Comparison of ENCODE assay signal across 8 cellular contexts in genomic region chr12:26195250-26195640, GRCh38. TPM values are rescaled to one million over a fixed set of nuclear protein-coding genes. Genes with fewer than 3 reads are reported as not detected.
DNase-seq lines count a peak whose midpoint lies in the region; ATAC-seq, FAIRE-seq and TF ChIP-seq lines count a peak whose summit lies in the region.

Gene SSPN, plus strand, starts transcription at chr12:26195573. Its CDS starts 100 bp downstream, at chr12:26195673.

- H3K9me3 Mint-ChIP-seq in activated T-cell treated with anti-CD3 and anti-CD28 coated beads, Interleukin-2, amount 50 U/mL, for 4 hours: no peaks in the 10 kb centered on the region

- H3K27me3 ChIP-seq in HUES48 (ENCODE audit: control insufficient read depth, insufficient read depth, low read length): peaks cover 51% of the 10 kb centered on the region
- H3K27me3 ChIP-seq in adrenal gland: no peaks in the 10 kb centered on the region
- H3K27me3 ChIP-seq in right cardiac atrium (ENCODE audit: control insufficient read depth, insufficient read depth): no peaks in the 10 kb centered on the region
- H3K27me3 ChIP-seq in pancreas: no peaks in the 10 kb centered on the region

- H3K4me3 ChIP-seq in HUES48 (ENCODE audit: low read depth, low read length) (peak within 1 kb of the TSS; percentile 63), adrenal gland (peak within 1 kb of the TSS; percentile 10 to 77 (median 46)), right cardiac atrium (ENCODE audit: low read length) (peak within 1 kb of the TSS; percentile 63), pancreas (peak within 1 kb of the TSS; percentile 38 to 73 (median 56))

- H3K9me3 ChIP-seq in HUES48 (ENCODE audit: control insufficient read depth, insufficient read depth, low read length): no peaks in the 10 kb centered on the region
- H3K9me3 ChIP-seq in adrenal gland (replicated peaks in 1 of 3): no peaks in the 10 kb centered on the region
- no peaks in the 10 kb centered on the region for H3K9me3 ChIP-seq in right cardiac atrium (ENCODE audit: control insufficient read depth, low read length)
- H3K9me3 ChIP-seq in pancreas: no peaks in the 10 kb centered on the region

- intact Hi-C loops in adrenal gland (cut with DNase I): no loop called here
- intact Hi-C loops in right cardiac atrium (cut with DNase I): loop anchor here (2.0 to 10.0 kb wide), 3 partner anchors 64 to 73 kb away; partner anchors contain the start of gene BHLHE41 (in 2 of the 4)
- intact Hi-C loops in pancreas (cut with DNase I): loop anchor here in 2 of 3 donors (10.0 kb wide), 1 partner anchor 70 kb away; the partner anchor contains the start of gene BHLHE41 (in 2 of the 2)

- TF ChIP-seq CTCF in adrenal gland (IDR thresholded peaks at IDR 0.05) (no peak), pancreas (IDR thresholded peaks at IDR 0.05) (no peak)

- no peak for DNase-seq in activated T-cell treated with anti-CD3 and anti-CD28 coated beads, Interleukin-2, amount 50 U/mL, for 4 hours
- DNase-seq in activated T-cell treated with anti-CD3 and anti-CD28 coated beads, Interleukin-2, amount 50 U/mL, for 1 hour: no peak
- DNase-seq in adrenal gland (peak; percentile 69 to 84 (median 79)), right cardiac atrium (peak; percentile 71 to 91 (median 90)), pancreas (peak; percentile 69 to 88 (median 85)), foreskin melanocyte (no peak)

- peak in 1 of 2 donors; percentile 41 for TF ChIP-seq POLR2A in adrenal gland (IDR thresholded peaks at IDR 0.05)

- peak within 1 kb of the TSS; percentile 57 for H3K9ac ChIP-seq in HUES48 (ENCODE audit: low read depth, low read length)

- no peaks in the 10 kb centered on the region for H3K36me3 ChIP-seq in HUES48 (ENCODE audit: control insufficient read depth, insufficient read depth, low read length)
- H3K36me3 ChIP-seq in adrenal gland (replicated peaks in 1 of 2): no peaks in the 10 kb centered on the region
- no peaks in the 10 kb centered on the region for H3K36me3 ChIP-seq in pancreas

- H3K4me1 ChIP-seq in HUES48 (ENCODE audit: control insufficient read depth, insufficient read depth, low read length): 0 out of 2 replicates have a peak, but pooled peaks cover 4% of the 10 kb centered on the region
- H3K4me1 ChIP-seq in adrenal gland (replicated peaks in 1 of 2): peaks cover 0 to 10% of the 10 kb centered on the region in 2 donors
- peaks cover 2% of the 10 kb centered on the region for H3K4me1 ChIP-seq in right cardiac atrium (ENCODE audit: control insufficient read depth, insufficient read depth, low read length)
- peaks cover 0 to 7% (median 0%) of the 10 kb centered on the region in 3 donors for H3K4me1 ChIP-seq in pancreas

- H3K4me1 Mint-ChIP-seq in activated T-cell treated with anti-CD3 and anti-CD28 coated beads, Interleukin-2, amount 50 U/mL, for 4 hours (ENCODE audit: low read depth): peaks cover 4% of the 10 kb centered on the region

- FAIRE-seq in pancreas (lab: Jason Lieb, UNC): no peak

- no peak within 1 kb of the TSS for H3K27ac ChIP-seq in HUES48 (ENCODE audit: low read depth, low read length)
- H3K27ac ChIP-seq in adrenal gland: peak within 1 kb of the TSS; percentile 37 to 93 (median 75)
- peak within 1 kb of the TSS; percentile 61 for H3K27ac ChIP-seq in right cardiac atrium (ENCODE audit: low read length)
- peak within 1 kb of the TSS; percentile 73 to 88 (median 80) for H3K27ac ChIP-seq in pancreas

- H3K4me3 Mint-ChIP-seq in activated T-cell treated with anti-CD3 and anti-CD28 coated beads, Interleukin-2, amount 50 U/mL, for 4 hours: peak within 1 kb of the TSS; percentile 72

- 0 to 1% (median 1%) methylated on average over 12 to 35 of the region's 35 CpGs; no CpG with 5 or more reads in 1 of the 4 donors for WGBS in adrenal gland, 4 donors
- under 1% methylated on average over 35 of the region's 35 CpGs for WGBS in right cardiac atrium
- 0% methylated on average over 35 of the region's 35 CpGs for WGBS in pancreas, 2 donors

- ATAC-seq in activated T-cell treated with anti-CD3 and anti-CD28 coated beads, Interleukin-2, amount 50 U/mL, for 4 hours: peak; percentile 46 to 58
- ATAC-seq in right cardiac atrium (peak; percentile 78 to 80), pancreas (peak; percentile 84 to 89 (median 87)), GM21447 (IDR thresholded peaks at IDR 0.05; ENCODE audit: unreplicated experiment) (no peak)

- no peaks in the 10 kb centered on the region for H3K36me3 Mint-ChIP-seq in activated T-cell treated with anti-CD3 and anti-CD28 coated beads, Interleukin-2, amount 50 U/mL, for 4 hours (ENCODE audit: insufficient read depth)

- H3K27me3 Mint-ChIP-seq in activated T-cell treated with anti-CD3 and anti-CD28 coated beads, Interleukin-2, amount 50 U/mL, for 4 hours (ENCODE audit: low read depth): peaks cover 58% of the 10 kb centered on the region

RNA-seq across cellular contexts. Expression of gene SSPN, which starts in this region (rescaled TPM):
- not detected for total RNA-seq in activated T-cell treated with anti-CD3 and anti-CD28 coated beads, Interleukin-2, amount 50 U/mL, for 4 hours
- total RNA-seq in adrenal gland (10 to 100 TPM in 7 of 8 donors, 1 to 10 TPM in 1; 8.2 to 47.8 (median 26.5) TPM), right cardiac atrium (100 to 1,000 TPM in 2 of 4 donors, 10 to 100 TPM in 2; 74.5 to 109 (median 97.9) TPM), pancreas (10 to 100 TPM in 1 of 6 donors, 1 to 10 TPM in 5; 3.7 to 11.9 (median 5.8) TPM)
- polyA plus RNA-seq in adrenal gland (1 to 10 TPM; 3.3 to 7.8 (median 3.7) TPM), right cardiac atrium (21.5 TPM), pancreas (1 to 10 TPM in 1 of 2 donors, under 1 TPM in 1; 0.61 to 2.1 TPM)

Comparison
In these comparisons a context has a peak if more than half of its experiments do, and no peak if none do; other contexts are left out.
1. RNA of gene SSPN (total RNA-seq): 74.5 to 109 TPM in right cardiac atrium, 8.2 to 47.8 TPM in adrenal gland and 3.7 to 11.9 TPM in pancreas; not detected in activated T-cell treated with anti-CD3 and anti-CD28 coated beads, Interleukin-2, amount 50 U/mL, for 4 hours; every median in the first group is over 4 times any median in the second.
2. Peak in ATAC-seq in activated T-cell treated with anti-CD3 and anti-CD28 coated beads, Interleukin-2, amount 50 U/mL, for 4 hours; RNA of the gene not detected or under 1 TPM.
3. DNase-seq: peak in adrenal gland (7 of 7), right cardiac atrium (3 of 3) and pancreas (6 of 6); none in activated T-cell treated with anti-CD3 and anti-CD28 coated beads, Interleukin-2, amount 50 U/mL, for 4 hours (single experiment), activated T-cell treated with anti-CD3 and anti-CD28 coated beads, Interleukin-2, amount 50 U/mL, for 1 hour (single experiment) and foreskin melanocyte (single experiment).
4. intact Hi-C loops: an anchor here in right cardiac atrium (2.0 to 10.0 kb wide) and pancreas (10.0 kb wide); none called in adrenal gland.
5. Peak in every context shown above with its lines, with median percentiles within 50 percentile points of each other: H3K4me3 ChIP-seq.